In genomic region chr11:12680940-12681258, GRCh38 we compare ENCODE assay signal across 1 cellular context.
TF ChIP-seq lines count a peak whose summit lies in the region.

No MANE protein-coding gene starts in this region.

TF ChIP-seq in HepG2, 621 proteins besides CTCF, POLR2A, EP300 and RAD21 (continued from another document):
- TF ChIP-seq, protein P1, sequence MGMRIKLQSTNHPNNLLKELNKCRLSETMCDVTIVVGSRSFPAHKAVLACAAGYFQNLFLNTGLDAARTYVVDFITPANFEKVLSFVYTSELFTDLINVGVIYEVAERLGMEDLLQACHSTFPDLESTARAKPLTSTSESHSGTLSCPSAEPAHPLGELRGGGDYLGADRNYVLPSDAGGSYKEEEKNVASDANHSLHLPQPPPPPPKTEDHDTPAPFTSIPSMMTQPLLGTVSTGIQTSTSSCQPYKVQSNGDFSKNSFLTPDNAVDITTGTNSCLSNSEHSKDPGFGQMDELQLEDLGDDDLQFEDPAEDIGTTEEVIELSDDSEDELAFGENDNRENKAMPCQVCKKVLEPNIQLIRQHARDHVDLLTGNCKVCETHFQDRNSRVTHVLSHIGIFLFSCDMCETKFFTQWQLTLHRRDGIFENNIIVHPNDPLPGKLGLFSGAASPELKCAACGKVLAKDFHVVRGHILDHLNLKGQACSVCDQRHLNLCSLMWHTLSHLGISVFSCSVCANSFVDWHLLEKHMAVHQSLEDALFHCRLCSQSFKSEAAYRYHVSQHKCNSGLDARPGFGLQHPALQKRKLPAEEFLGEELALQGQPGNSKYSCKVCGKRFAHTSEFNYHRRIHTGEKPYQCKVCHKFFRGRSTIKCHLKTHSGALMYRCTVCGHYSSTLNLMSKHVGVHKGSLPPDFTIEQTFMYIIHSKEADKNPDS (CRISPR knock-in tag; IDR thresholded peaks at IDR 0.05), result no peak
- TF ChIP-seq MXD4 (CRISPR knock-in tag; IDR thresholded peaks at IDR 0.05) (no peak), TOE1 (CRISPR knock-in tag; IDR thresholded peaks at IDR 0.05) (no peak)
